ENCODE assay signal across 20 cellular contexts in the genomic region with DNA sequence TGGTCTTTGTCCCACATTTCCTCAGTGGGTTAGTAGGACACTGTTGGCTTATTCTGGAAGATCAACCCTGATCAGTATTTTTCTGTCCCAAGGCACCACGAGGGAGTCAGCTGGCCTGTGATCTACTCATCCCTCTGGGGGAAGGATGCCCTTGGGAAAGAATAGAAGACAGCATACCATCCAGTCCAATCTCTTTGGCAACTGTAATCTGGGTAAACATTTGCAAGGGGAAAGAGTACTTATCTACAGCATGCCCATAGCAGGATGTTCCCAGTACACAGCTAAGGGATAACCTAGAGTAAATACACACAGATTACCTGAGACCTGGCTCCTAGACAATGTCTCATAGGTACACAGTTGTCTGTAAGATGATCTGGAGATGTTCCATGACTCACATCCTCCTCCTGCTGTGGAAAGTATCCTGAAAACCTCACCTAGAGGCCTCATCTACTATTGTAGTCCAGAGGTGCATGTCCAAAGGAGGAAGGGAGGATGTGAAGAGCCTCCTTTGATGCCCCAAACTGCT.
"Had no signal": no experiment of that assay in that cellular context is flagged by ENCODE, and none has a peak within 500 bp of the region (broad histone marks: within the 10 kb centered on the region; RNA-seq: fewer than 3 reads in every experiment).

No MANE protein-coding gene starts in this region.

- H3K9me3 ChIP-seq: esophagus squamous epithelium, gastroesophageal sphincter, prostate gland, tibial artery, upper lobe of right lung, vagina had no signal

- H3K9ac ChIP-seq: parathyroid adenoma had no signal

- H2AFZ ChIP-seq: parathyroid adenoma had no signal

- H3K36me3 ChIP-seq: esophagus squamous epithelium, gastroesophageal sphincter, prostate gland, spleen, tibial artery, upper lobe of right lung, vagina had no signal

- H3K4me3 ChIP-seq: esophagus squamous epithelium, gastroesophageal sphincter, prostate gland, spleen, tibial artery, upper lobe of right lung, vagina had no signal

- H3K4me1 ChIP-seq: esophagus squamous epithelium, gastroesophageal sphincter, parathyroid adenoma, prostate gland, spleen, tibial artery, upper lobe of right lung, vagina had no signal

- H3K79me2 ChIP-seq: parathyroid adenoma had no signal

- H3K27me3 ChIP-seq: esophagus squamous epithelium, gastroesophageal sphincter, spleen, tibial artery, upper lobe of right lung, vagina had no signal

- ATAC-seq: effector memory CD8-positive, alpha-beta T cell; gastroesophageal sphincter; sciatic nerve; stimulated activated memory B cell treated with anti-CD40 and anti-IgM and Interleukin-4, amounts not matched to agents 10 μg/mL and 1 μg/mL and 100 μg/mL, for 72 hours had no signal

- DNase-seq: effector memory CD8-positive, alpha-beta T cell; esophagus squamous epithelium; foreskin fibroblast; glutamatergic neuron; islet precursor cell; mesendoderm; naive B cell; spleen; stimulated activated CD4-positive, alpha-beta T cell treated with anti-CD3 and anti-CD28 coated beads, Interleukin-15, amount 100 ng/mL, for 24 hours; stimulated activated CD4-positive, alpha-beta T cell treated with anti-CD3 and anti-CD28 coated beads, Interleukin-1b, Interleukin-23, amount 100 ng/mL, for 48 hours; stimulated activated CD4-positive, alpha-beta T cell treated with anti-CD3 and anti-CD28 coated beads, Interleukin-4, amount 100 ng/mL, for 24 hours; tibial artery; upper lobe of right lung had no signal

- H3K27ac ChIP-seq: epithelial cell of prostate, esophagus squamous epithelium, gastroesophageal sphincter, parathyroid adenoma, prostate gland, spleen, tibial artery, upper lobe of right lung, vagina had no signal
